30 cellular contexts compared by ENCODE assay signal in the genomic region with DNA sequence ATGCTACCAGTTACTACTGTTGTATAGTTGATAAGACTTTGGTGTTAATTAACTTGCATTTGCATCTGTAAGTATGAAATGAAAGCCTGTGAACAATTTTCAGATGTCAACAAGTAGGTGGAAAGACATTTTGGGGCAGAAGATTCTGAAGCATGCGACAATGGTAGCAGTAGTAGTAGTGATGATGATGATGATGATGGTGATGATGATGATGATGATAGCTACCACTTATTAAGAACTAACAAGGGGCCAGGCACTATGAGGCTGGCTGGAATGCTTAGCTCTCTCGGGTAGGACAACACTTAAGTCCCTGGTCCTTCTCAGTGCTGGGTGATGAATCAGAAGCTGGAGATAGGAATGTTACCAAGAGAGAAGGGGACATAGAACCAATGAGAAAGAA.
"Had no signal": no experiment of that assay in that cellular context is flagged by ENCODE, and none has a peak within 500 bp of the region (broad histone marks: within the 10 kb centered on the region; RNA-seq: fewer than 3 reads in every experiment).

No MANE protein-coding gene starts in this region.

- DNase-seq: activated B cell treated with CpG ODN at 0.5 μM for 24 hours; activated CD4-positive, alpha-beta T cell treated with anti-CD3 and anti-CD28 coated beads for 48 hours; activated CD4-positive, alpha-beta T cell treated with anti-CD3 and anti-CD28 coated beads, Interleukin-2, amount 50 U/mL, for 1 hour; activated CD4-positive, alpha-beta T cell treated with anti-CD3 and anti-CD28 coated beads, Interleukin-2, amount 50 U/mL, for 48 hours; activated CD8-positive, alpha-beta memory T cell treated with anti-CD3 and anti-CD28 coated beads for 24 hours; activated CD8-positive, alpha-beta T cell treated with anti-CD3 and anti-CD28 coated beads for 36 hours; activated effector memory CD4-positive, alpha-beta T cell treated with Interleukin-2 at 50 U/mL for 16 hours; activated gamma-delta T cell treated with Interleukin-2 at 50 U/mL for 16 hours; activated naive CD4-positive, alpha-beta T cell treated with anti-CD3 and anti-CD28 coated beads, Interleukin-2, amount 50 U/mL, for 16 hours; activated naive CD4-positive, alpha-beta T cell treated with Interleukin-2 at 50 U/mL for 16 hours; activated T-cell treated with anti-CD3 and anti-CD28 coated beads, Interleukin-2, amount 50 U/mL, for 4 hours; amniotic stem cell; anterior cingulate cortex; brain microvascular endothelial cell; cortex of kidney; dermis blood vessel endothelial cell; effector CD4-positive, alpha-beta T cell; effector memory CD8-positive, alpha-beta T cell; erythroblast; esophagus squamous epithelium; foreskin melanocyte; T-cell; T1000; WERI-Rb-1 had no signal

- H3K27ac ChIP-seq: brain microvascular endothelial cell, esophagus squamous epithelium, gastroesophageal sphincter, WERI-Rb-1 had no signal

- ATAC-seq: activated CD4-positive, CD25-positive, alpha-beta regulatory T cell treated with anti-CD3 and anti-CD28 coated beads, Interleukin-2, amount 50 U/mL, for 24 hours; activated CD8-positive, alpha-beta T cell treated with anti-CD3 and anti-CD28 coated beads for 36 hours; activated T-cell treated with anti-CD3 and anti-CD28 coated beads, Interleukin-2, amount 50 U/mL, for 4 hours; activated T-helper 17 cell treated with anti-CD3 and anti-CD28 coated beads, Interleukin-2, amount 50 U/mL, for 72 hours; effector memory CD8-positive, alpha-beta T cell; gastroesophageal sphincter; T-cell had no signal

- H3K27me3 ChIP-seq: brain microvascular endothelial cell, esophagus squamous epithelium, gastroesophageal sphincter had no signal

- H3K4me3 ChIP-seq: esophagus squamous epithelium, gastroesophageal sphincter had no signal

- H3K36me3 ChIP-seq: brain microvascular endothelial cell, esophagus squamous epithelium, gastroesophageal sphincter, WERI-Rb-1 had no signal

- FAIRE-seq: astrocyte, bronchial epithelial cell, colon had no signal

- H3K4me1 ChIP-seq: esophagus squamous epithelium, gastroesophageal sphincter had no signal

- H3K9me3 ChIP-seq: esophagus squamous epithelium, gastroesophageal sphincter had no signal
